In the genomic region with DNA sequence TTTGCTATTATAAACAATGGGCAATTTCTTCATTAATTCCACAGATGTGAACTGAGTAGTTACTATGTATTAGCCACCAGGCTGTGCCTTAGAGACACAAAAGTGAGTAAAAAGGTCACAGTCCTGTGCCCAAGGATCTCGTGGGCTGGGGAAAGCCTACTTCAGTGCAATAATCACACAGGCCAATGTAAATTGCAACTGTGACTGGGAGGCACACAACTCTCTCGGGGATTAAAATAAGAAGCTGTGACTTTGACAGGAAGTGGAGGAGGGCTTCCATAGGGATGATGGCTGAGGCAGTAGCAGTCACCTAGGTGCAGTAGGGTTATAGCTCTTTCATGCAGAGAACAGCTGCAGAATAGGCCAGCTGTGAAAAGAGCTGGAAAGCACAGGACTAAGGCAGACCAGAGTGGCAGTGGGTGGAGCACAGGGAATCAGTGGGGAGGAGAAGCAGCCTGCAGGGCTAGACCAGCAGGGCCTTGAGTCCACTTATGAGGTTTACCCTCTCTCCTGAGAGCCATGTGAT, we compare ENCODE assay signal across 1 cellular context.
A peak's percentile ranks its signal among the peaks of the same experiment; 100 is the strongest.
TF ChIP-seq lines count a peak whose summit lies in the region.

No MANE protein-coding gene starts in this region.

TF ChIP-seq in neural cell, 6 proteins besides CTCF, POLR2A, EP300 and RAD21:
- TF ChIP-seq, protein P1, sequence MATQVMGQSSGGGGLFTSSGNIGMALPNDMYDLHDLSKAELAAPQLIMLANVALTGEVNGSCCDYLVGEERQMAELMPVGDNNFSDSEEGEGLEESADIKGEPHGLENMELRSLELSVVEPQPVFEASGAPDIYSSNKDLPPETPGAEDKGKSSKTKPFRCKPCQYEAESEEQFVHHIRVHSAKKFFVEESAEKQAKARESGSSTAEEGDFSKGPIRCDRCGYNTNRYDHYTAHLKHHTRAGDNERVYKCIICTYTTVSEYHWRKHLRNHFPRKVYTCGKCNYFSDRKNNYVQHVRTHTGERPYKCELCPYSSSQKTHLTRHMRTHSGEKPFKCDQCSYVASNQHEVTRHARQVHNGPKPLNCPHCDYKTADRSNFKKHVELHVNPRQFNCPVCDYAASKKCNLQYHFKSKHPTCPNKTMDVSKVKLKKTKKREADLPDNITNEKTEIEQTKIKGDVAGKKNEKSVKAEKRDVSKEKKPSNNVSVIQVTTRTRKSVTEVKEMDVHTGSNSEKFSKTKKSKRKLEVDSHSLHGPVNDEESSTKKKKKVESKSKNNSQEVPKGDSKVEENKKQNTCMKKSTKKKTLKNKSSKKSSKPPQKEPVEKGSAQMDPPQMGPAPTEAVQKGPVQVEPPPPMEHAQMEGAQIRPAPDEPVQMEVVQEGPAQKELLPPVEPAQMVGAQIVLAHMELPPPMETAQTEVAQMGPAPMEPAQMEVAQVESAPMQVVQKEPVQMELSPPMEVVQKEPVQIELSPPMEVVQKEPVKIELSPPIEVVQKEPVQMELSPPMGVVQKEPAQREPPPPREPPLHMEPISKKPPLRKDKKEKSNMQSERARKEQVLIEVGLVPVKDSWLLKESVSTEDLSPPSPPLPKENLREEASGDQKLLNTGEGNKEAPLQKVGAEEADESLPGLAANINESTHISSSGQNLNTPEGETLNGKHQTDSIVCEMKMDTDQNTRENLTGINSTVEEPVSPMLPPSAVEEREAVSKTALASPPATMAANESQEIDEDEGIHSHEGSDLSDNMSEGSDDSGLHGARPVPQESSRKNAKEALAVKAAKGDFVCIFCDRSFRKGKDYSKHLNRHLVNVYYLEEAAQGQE (IDR thresholded peaks at IDR 0.05; ENCODE audit: borderline replicate concordance) = no peak
- peak; percentile 44 for TF ChIP-seq SMC3 (conservative IDR thresholded peaks at IDR 0.05; ENCODE audit: poor library complexity)
